ENCODE assay signal across 7 cellular contexts in the genomic region with DNA sequence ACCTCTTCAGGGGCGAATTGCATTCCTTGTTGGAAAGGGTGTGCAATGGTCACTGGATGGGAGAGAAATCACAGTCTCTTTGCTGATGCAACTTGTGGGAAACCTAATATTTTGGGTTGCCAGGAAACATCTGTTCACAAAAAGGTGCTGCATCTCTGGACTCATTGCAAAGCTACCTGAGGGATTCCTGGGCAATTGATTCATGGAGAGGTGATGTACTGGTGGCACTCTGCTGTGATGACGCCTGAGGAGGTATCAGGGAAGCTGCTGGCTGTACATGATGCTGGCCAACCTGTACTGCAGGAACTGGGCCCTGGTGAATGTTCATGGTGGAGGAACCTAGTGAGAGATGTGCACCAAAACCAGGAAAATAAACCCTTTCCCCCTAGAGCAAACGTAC.
"Had no signal": no experiment of that assay in that cellular context is flagged by ENCODE, and none has a peak within 500 bp of the region (broad histone marks: within the 10 kb centered on the region; RNA-seq: fewer than 3 reads in every experiment).

No MANE protein-coding gene starts in this region.

- H3K4me1 Mint-ChIP-seq: IgD-negative memory B cell had no signal

- H3K4me3 ChIP-seq: K562 had no signal

- H3K27me3 Mint-ChIP-seq: IgD-negative memory B cell had no signal

- ATAC-seq: HepG2, K562 had no signal

- H3K4me3 Mint-ChIP-seq: IgD-negative memory B cell had no signal

- H3K27ac ChIP-seq: HL-60 had no signal

- DNase-seq: IMR-90, KBM-7 had no signal

- H3K36me3 Mint-ChIP-seq: IgD-negative memory B cell had no signal

- FAIRE-seq: HepG2, HTR-8/SVneo, K562 had no signal

- H3K27ac Mint-ChIP-seq: IgD-negative memory B cell had no signal
